In genomic region chr11:120205596-120206161, GRCh38 we compare ENCODE assay signal across 16 cellular contexts. TPM values are rescaled to one million over a fixed set of nuclear protein-coding genes. Genes with fewer than 3 reads are reported as not detected.
DNase-seq lines count a peak whose midpoint lies in the region; ATAC-seq lines count a peak whose summit lies in the region.
"Had no signal": no experiment of that assay in that cellular context is flagged by ENCODE, and none has a peak within 500 bp of the region (broad histone marks: within the 10 kb centered on the region; RNA-seq: fewer than 3 reads in every experiment).

No MANE protein-coding gene starts in this region.

- H2AK5ac ChIP-seq in trophoblast cell (ENCODE audit: low read length): no peak overlapping the region

- no peak for ATAC-seq in HG02885 (IDR thresholded peaks at IDR 0.05; ENCODE audit: poor library complexity, unreplicated experiment)
- ATAC-seq: T-cell had no signal

- H3K79me2 ChIP-seq in trophoblast cell (ENCODE audit: control insufficient read depth, insufficient read depth, low read length, poor library complexity): no peaks in the 10 kb centered on the region

- peaks cover 15% of the 10 kb centered on the region for H3K27me3 ChIP-seq in trophoblast cell (ENCODE audit: insufficient read depth, low read length)
- H3K27me3 ChIP-seq: thyroid gland had no signal

- no peak overlapping the region for H4K91ac ChIP-seq in trophoblast cell (ENCODE audit: low read depth, low read length)

- DNase-seq in H4 (ENCODE audit: low spot score): peak; percentile 69
- DNase-seq in RKO (ENCODE audit: low spot score): peak; percentile 44
- peak; percentile 43 for DNase-seq in epithelial cell of prostate (ENCODE audit: low read depth, low spot score)
- peak; percentile 18 to 50 for DNase-seq in trophoblast cell
- no peak for DNase-seq in COR-L47 (lab: John Stamatoyannopoulos, UW)
- DNase-seq in substantia nigra (lab: John Stamatoyannopoulos, UW): no peak
- no peak for DNase-seq in T-helper 1 cell
- DNase-seq: activated CD4-positive, alpha-beta T cell treated with anti-CD3 and anti-CD28 coated beads, Interleukin-2, amount 50 U/mL, for 4 hours; activated effector memory CD4-positive, alpha-beta T cell treated with anti-CD3 and anti-CD28 coated beads, Interleukin-2, amount 50 U/mL, for 16 hours; Calu3; glutamatergic neuron; left ventricle myocardium inferior; T-cell; thyroid gland had no signal

- H3K36me3 ChIP-seq in trophoblast cell (ENCODE audit: control insufficient read depth in 1 of 2, insufficient read depth in 2 of 2, low read length in 2 of 2): no peaks in the 10 kb centered on the region
- H3K36me3 ChIP-seq: left ventricle myocardium inferior, thyroid gland had no signal

- no peak overlapping the region for H3K14ac ChIP-seq in trophoblast cell (ENCODE audit: low read length)

- no CpG with 5 or more reads among the region's 7 CpGs for whole genome bisulfite sequencing in trophoblast cell (ENCODE audit: extremely low coverage, insufficient coverage, insufficient read length)

- no peaks in the 10 kb centered on the region for H3K4me1 ChIP-seq in trophoblast cell (ENCODE audit: control insufficient read depth in 1 of 2, insufficient read depth in 2 of 2, low read length in 2 of 2)

- no peak overlapping the region for H3K4me2 ChIP-seq in trophoblast cell (ENCODE audit: low read length)

- H2BK12ac ChIP-seq in trophoblast cell (ENCODE audit: low read length): no peak overlapping the region

- no peak overlapping the region for H3K4ac ChIP-seq in trophoblast cell (ENCODE audit: low read depth, low read length)

- no peak overlapping the region for H3K9ac ChIP-seq in trophoblast cell (ENCODE audit: low read length)

- H4K8ac ChIP-seq in trophoblast cell (ENCODE audit: low read depth, low read length): no peak overlapping the region

- no peaks in the 10 kb centered on the region for H3K79me1 ChIP-seq in trophoblast cell (ENCODE audit: low read length)

- no peak overlapping the region for H2AFZ ChIP-seq in trophoblast cell (ENCODE audit: insufficient read depth, low read length, poor library complexity)

- H3K27ac ChIP-seq in epithelial cell of prostate (peak overlapping the region; percentile 19), trophoblast cell (ENCODE audit: low read depth, low read length) (no peak overlapping the region), substantia nigra (ENCODE audit: low read depth, low read length, poor library complexity, severe bottlenecking) (no peak overlapping the region)
- H3K27ac ChIP-seq: left ventricle myocardium inferior, thyroid gland had no signal

- no peak overlapping the region for H3K4me3 ChIP-seq in trophoblast cell (ENCODE audit: low read depth, low read length)
- H3K4me3 ChIP-seq: left ventricle myocardium inferior, thyroid gland had no signal

- no peak overlapping the region for H2BK120ac ChIP-seq in trophoblast cell (ENCODE audit: insufficient read depth, low read length, poor library complexity)

- H3K9me3 ChIP-seq in trophoblast cell (ENCODE audit: insufficient read depth, low read depth, low read length): peaks cover 4% of the 10 kb centered on the region
- H3K9me3 ChIP-seq: left ventricle myocardium inferior, thyroid gland had no signal

- no peak overlapping the region for H3K18ac ChIP-seq in trophoblast cell (ENCODE audit: low read length)

- no peak overlapping the region for H3K23ac ChIP-seq in trophoblast cell (ENCODE audit: low read length)

- no peak overlapping the region for H4K12ac ChIP-seq in trophoblast cell (ENCODE audit: low read depth, low read length)

- no peak overlapping the region for H2BK5ac ChIP-seq in trophoblast cell (ENCODE audit: low read depth, low read length, poor library complexity)

RNA-seq across cellular contexts. Expression of gene OAF, which starts 5.2 kb away (rescaled TPM):
- 33.5 and 44.5 TPM in 2 replicates for total RNA-seq in H4 (2014; rRNA removed; shearing (Covaris generic))
- polyA plus RNA-seq in trophoblast cell (2013): 15.2 and 18.2 TPM in 2 replicates

RNA-seq across cellular contexts. Expression of gene POU2F3, which starts 34.3 kb away (rescaled TPM):
- 0.10 and 1.4 TPM in 2 replicates for total RNA-seq in H4 (2014; rRNA removed; shearing (Covaris generic))
- polyA plus RNA-seq in trophoblast cell (2013): 18.6 and 19.6 TPM in 2 replicates
- total RNA-seq: left ventricle myocardium inferior, T-cell had no signal
- polyA plus RNA-seq: neural cell had no signal

Comparison
In these comparisons a context has a peak if more than half of its experiments do, and no peak if none do; other contexts are left out.
1. DNase-seq: peak in H4 (single experiment), RKO (single experiment), epithelial cell of prostate (single experiment) and trophoblast cell (2 of 2); none in COR-L47 (single experiment), substantia nigra (0 of 49) and T-helper 1 cell (0 of 5).